ENCODE assay signal across 16 cellular contexts in genomic region chr1:229942508-229942907, GRCh38.
"Had no signal": no experiment of that assay in that cellular context is flagged by ENCODE, and none has a peak within 500 bp of the region (broad histone marks: within the 10 kb centered on the region; RNA-seq: fewer than 3 reads in every experiment).

No MANE protein-coding gene starts in this region.

- H3K9me3 ChIP-seq: lower lobe of right lung, sigmoid colon, thoracic aorta, upper lobe of right lung had no signal

- H3K4me1 ChIP-seq: lower lobe of right lung, sigmoid colon, upper lobe of right lung had no signal

- H3K27me3 ChIP-seq: sigmoid colon, upper lobe of right lung had no signal

- H3K4me3 ChIP-seq: lower lobe of right lung, sigmoid colon, thoracic aorta, upper lobe of right lung had no signal

- FAIRE-seq: endothelial cell of umbilical vein had no signal

- H3K36me3 ChIP-seq: lower lobe of right lung, sigmoid colon, thoracic aorta, upper lobe of right lung had no signal

- DNase-seq: activated CD4-positive, alpha-beta T cell treated with anti-CD3 and anti-CD28 coated beads, Interleukin-2, amount 50 U/mL, for 48 hours; activated gamma-delta T cell; activated T-cell treated with anti-CD3 and anti-CD28 coated beads, Interleukin-2, amount 50 U/mL, for 48 hours; central memory CD4-positive, alpha-beta T cell; effector CD8-positive, alpha-beta T cell; glutamatergic neuron; lower lobe of right lung; sigmoid colon; stimulated activated CD4-positive, alpha-beta T cell treated with anti-CD3 and anti-CD28 coated beads, Interleukin-12 subunit alpha, Interleukin-12 subunit beta, amount 100 ng/mL, for 4 hours; stimulated activated CD4-positive, alpha-beta T cell treated with anti-CD3 and anti-CD28 coated beads, Interleukin-2, amount 100 ng/mL, for 24 hours; T1000; upper lobe of right lung had no signal

- ATAC-seq: activated naive CD4-positive, alpha-beta T cell treated with anti-CD3 and anti-CD28 coated beads, Interleukin-2, amount 50 U/mL, for 72 hours; lower lobe of right lung; upper lobe of right lung had no signal

- H3K27ac ChIP-seq: lower lobe of right lung, sigmoid colon, thoracic aorta, upper lobe of right lung, VCaP had no signal
